ENCODE assay signal across 18 cellular contexts in genomic region chr16:79758615-79759346, GRCh38.
DNase-seq lines count a peak whose midpoint lies in the region; ATAC-seq, FAIRE-seq and TF ChIP-seq lines count a peak whose summit lies in the region.
"Had no signal": no experiment of that assay in that cellular context is flagged by ENCODE, and none has a peak within 500 bp of the region (broad histone marks: within the 10 kb centered on the region; RNA-seq: fewer than 3 reads in every experiment).

No MANE protein-coding gene starts in this region.

- TF ChIP-seq POLR2A in spleen (IDR thresholded peaks at IDR 0.05), result no peak

- peak overlapping the region; percentile 20 for H3K4me3 Mint-ChIP-seq in Caco-2 (ENCODE audit: unreplicated experiment)
- no peak overlapping the region for H3K4me3 Mint-ChIP-seq in neural progenitor cell
- H3K4me3 Mint-ChIP-seq: CD4-positive, alpha-beta memory T cell; endodermal cell had no signal

- H3F3A ChIP-seq in neural progenitor cell (ENCODE audit: low read depth), result no peaks in the 10 kb centered on the region

- TF ChIP-seq CTCF in Caco-2 (IDR thresholded peaks at IDR 0.05; ENCODE audit: insufficient read depth in 1 of 2, low read depth in 1 of 2, low read length in 1 of 2, severe bottlenecking in 1 of 2, unreplicated experiment in 1 of 2), result no peak
- TF ChIP-seq CTCF in neural progenitor cell (IDR thresholded peaks at IDR 0.05), result no peak
- no peak for TF ChIP-seq CTCF in spleen (IDR thresholded peaks at IDR 0.05 in 8 of 11, conservative IDR thresholded peaks at IDR 0.05 in 3 of 11)

- H3K9me3 Mint-ChIP-seq in Caco-2 (ENCODE audit: unreplicated experiment) (peaks cover 16% of the 10 kb centered on the region), neural progenitor cell (no peaks in the 10 kb centered on the region)
- H3K9me3 Mint-ChIP-seq: endodermal cell had no signal

- peak; percentile 21 for FAIRE-seq in RCC 7860 (lab: Jason Lieb, UNC)
- FAIRE-seq: frontal cortex had no signal

- H3K4me2 ChIP-seq in neural progenitor cell, result no peak overlapping the region

- CTCF ChIA-PET in Caco-2 (lab: Charles Lee), result interaction anchor here (0.8 kb wide), 1 partner anchor 9 kb away, joined by 3 read pairs; no protein-coding TSS in a partner anchor

- H3K4me1 Mint-ChIP-seq in Caco-2 (ENCODE audit: low read depth, unreplicated experiment), result peaks cover 55% of the 10 kb centered on the region
- H3K4me1 Mint-ChIP-seq in neural progenitor cell, result peaks cover 6% of the 10 kb centered on the region

- H3K36me3 ChIP-seq in Caco-2 (ENCODE audit: control insufficient read depth, insufficient read depth, low read length) (no peaks in the 10 kb centered on the region), neural progenitor cell (no peaks in the 10 kb centered on the region), spleen (no peaks in the 10 kb centered on the region)

- H3K4me3 ChIP-seq in Caco-2 (ENCODE audit: low read depth, low read length) (no peak overlapping the region), neural progenitor cell (no peak overlapping the region), spleen (no peak overlapping the region)

- H3K9me3 ChIP-seq in Caco-2 (no peaks in the 10 kb centered on the region), neural progenitor cell (ENCODE audit: low read depth) (no peaks in the 10 kb centered on the region), spleen (no peaks in the 10 kb centered on the region)

- DNase-seq in Caco-2 (peak in 1 of 2 experiments; percentile 55), RCC 7860 (ENCODE audit: low spot score) (peak; percentile 22), epithelial cell of prostate (ENCODE audit: low read depth, low spot score) (peak; percentile 40), neural progenitor cell (ENCODE audit: low spot score) (no peak), spleen (no peak), OCI-M1 (lab: John Stamatoyannopoulos, UW) (no peak), T1000 (lab: John Stamatoyannopoulos, UW) (no peak)
- DNase-seq: CD4-positive, alpha-beta memory T cell; cerebellar nuclear complex; endodermal cell; MM.1S; NCI-H1694 treated with DMSO at 0.1 percent for 48 hours; SHP77 treated with DMSO at 0.1 percent for 48 hours; stimulated activated naive CD4-positive, alpha-beta T cell had no signal

- no peak overlapping the region for H2AFZ ChIP-seq in neural progenitor cell (replicated peaks)
- H2AFZ ChIP-seq: parathyroid adenoma had no signal

- no peak for ATAC-seq in HG02970 (IDR thresholded peaks at IDR 0.05; ENCODE audit: low FRiP score, unreplicated experiment)

- H3K9ac ChIP-seq in neural progenitor cell, result no peak overlapping the region
- H3K9ac ChIP-seq: parathyroid adenoma had no signal

- H3K27ac Mint-ChIP-seq in Caco-2 (ENCODE audit: unreplicated experiment), result peak overlapping the region; percentile 61
- peak overlapping the region; percentile 59 for H3K27ac Mint-ChIP-seq in neural progenitor cell
- H3K27ac Mint-ChIP-seq: activated T-helper 2 cell treated with anti-CD3 and anti-CD28 coated beads, Interferon-gamma antibody, Interleukin-2, Interleukin-4, amounts not matched to agents 10 μg/mL and 5 μg/mL and 100 μg/mL, durations not matched to agents 14 hours and 24 hours and 36 hours; endodermal cell had no signal

- H3K4me1 ChIP-seq in Caco-2 (peaks cover 37% of the 10 kb centered on the region), neural progenitor cell (no peaks in the 10 kb centered on the region), spleen (peaks cover 0 to 3% (median 0%) of the 10 kb centered on the region in 6 donors)
- H3K4me1 ChIP-seq: parathyroid adenoma had no signal

- no peaks in the 10 kb centered on the region for H4K20me1 ChIP-seq in neural progenitor cell (ENCODE audit: low read depth)

- POLR2A ChIA-PET in Caco-2 (lab: Charles Lee), result interaction anchor here (0.8 kb wide), 1 partner anchor 12 kb away, joined by 4 read pairs; no protein-coding TSS in a partner anchor

- H3K27ac ChIP-seq in epithelial cell of prostate (peak overlapping the region; percentile 35), neural progenitor cell (no peak overlapping the region), spleen (peak overlapping the region in 1 of 8 donors; percentile 23)
- H3K27ac ChIP-seq: parathyroid adenoma had no signal

- H3K79me2 ChIP-seq in neural progenitor cell (ENCODE audit: low read depth), result no peaks in the 10 kb centered on the region
- H3K79me2 ChIP-seq: parathyroid adenoma had no signal

- 80 to 91% (median 84%) methylated on average over 15 of the region's 15 CpGs for WGBS in spleen, 5 donors

- intact Hi-C loops in Caco-2 (cut with micrococcal nuclease; ENCODE audit: unreplicated experiment) (loop anchor here (1.0 to 10.0 kb wide), 3 partner anchors 12 to 506 kb away; no protein-coding TSS in a partner anchor), spleen (cut with DNase I; ENCODE audit: low total_unique reads) (no loop called here)

- peaks cover 4% of the 10 kb centered on the region for H3K36me3 Mint-ChIP-seq in Caco-2 (ENCODE audit: insufficient read depth, unreplicated experiment)
- peaks cover 4% of the 10 kb centered on the region for H3K36me3 Mint-ChIP-seq in neural progenitor cell
- H3K36me3 Mint-ChIP-seq: CD4-positive, alpha-beta memory T cell had no signal

- no TSS peak for BruUV-seq in Caco-2 (replicated peaks; lab: Mats Ljungman, UMichigan)

- no peaks in the 10 kb centered on the region for H3K27me3 ChIP-seq in Caco-2 (replicated peaks; ENCODE audit: control insufficient read depth, insufficient read depth, low read length)
- no peaks in the 10 kb centered on the region for H3K27me3 ChIP-seq in neural progenitor cell
- no peaks in the 10 kb centered on the region for H3K27me3 ChIP-seq in spleen (replicated peaks in 1 of 7)

- H3K27me3 Mint-ChIP-seq in Caco-2 (ENCODE audit: insufficient read depth, unreplicated experiment), result no peaks in the 10 kb centered on the region
- peaks cover 5% of the 10 kb centered on the region for H3K27me3 Mint-ChIP-seq in neural progenitor cell (ENCODE audit: insufficient read depth, low read depth)
- H3K27me3 Mint-ChIP-seq: CD4-positive, alpha-beta memory T cell had no signal

Comparison
In these comparisons a context has a peak if more than half of its experiments do, and no peak if none do; other contexts are left out.
1. DNase-seq: peak in RCC 7860 (single experiment) and epithelial cell of prostate (single experiment); none in neural progenitor cell (single experiment), spleen (single experiment), OCI-M1 (single experiment) and T1000 (single experiment).